ENCODE assay signal across 8 cellular contexts in genomic region chr3:51434746-51435323, GRCh38. TPM values are rescaled to one million over a fixed set of nuclear protein-coding genes. Genes with fewer than 3 reads are reported as not detected.
DNase-seq lines count a peak whose midpoint lies in the region; ATAC-seq and TF ChIP-seq lines count a peak whose summit lies in the region.

No MANE protein-coding gene starts in this region.

- H3K4me3 Mint-ChIP-seq in activated CD4-positive, alpha-beta T cell treated with anti-CD3 and anti-CD28 coated beads, Interleukin-2, amount 10 ng/mL, durations not matched to agents 7 days and 5 days = no peak overlapping the region
- no peak overlapping the region for H3K4me3 Mint-ChIP-seq in natural killer cell treated with Interleukin-12 subunit alpha and Interleukin-12 subunit beta and Interleukin-15 and Interleukin-18, amount 100 ng/mL, for 72 hours
- H3K4me3 Mint-ChIP-seq in type B pancreatic cell = no peak overlapping the region

- no peak for TF ChIP-seq POLR2A in erythroblast (IDR thresholded peaks at IDR 0.05; ENCODE audit: low read length)

- no peaks in the 10 kb centered on the region for H3K27me3 Mint-ChIP-seq in activated CD4-positive, alpha-beta T cell treated with anti-CD3 and anti-CD28 coated beads, Interleukin-2, amount 10 ng/mL, durations not matched to agents 7 days and 5 days
- no peaks in the 10 kb centered on the region for H3K27me3 Mint-ChIP-seq in natural killer cell treated with Interleukin-12 subunit alpha and Interleukin-12 subunit beta and Interleukin-15 and Interleukin-18, amount 100 ng/mL, for 72 hours
- H3K27me3 Mint-ChIP-seq in type B pancreatic cell = no peaks in the 10 kb centered on the region

- CTCF ChIA-PET in AG04449 (lab: Yijun Ruan, JAX) = interaction anchor here (0.7 to 2.8 kb wide), 19 partner anchors 9 to 820 kb away, joined by 3 to 16 read pairs (median 3); partner anchors contain the start of gene DCAF1
- CTCF ChIA-PET in activated CD4-positive, alpha-beta T cell treated with anti-CD3 and anti-CD28 coated beads, Interleukin-2, amount 10 ng/mL, durations not matched to agents 7 days and 5 days (lab: Charles Lee) = interaction anchor here (0.7 to 1.6 kb wide), 10 partner anchors 9 to 235 kb away, joined by 3 to 8 read pairs (median 4); no protein-coding TSS in a partner anchor

- H3K9me3 Mint-ChIP-seq in activated CD4-positive, alpha-beta T cell treated with anti-CD3 and anti-CD28 coated beads, Interleukin-2, amount 10 ng/mL, durations not matched to agents 7 days and 5 days = no peaks in the 10 kb centered on the region
- no peaks in the 10 kb centered on the region for H3K9me3 Mint-ChIP-seq in natural killer cell treated with Interleukin-12 subunit alpha and Interleukin-12 subunit beta and Interleukin-15 and Interleukin-18, amount 100 ng/mL, for 72 hours
- no peaks in the 10 kb centered on the region for H3K9me3 Mint-ChIP-seq in type B pancreatic cell

- H3K36me3 Mint-ChIP-seq in activated CD4-positive, alpha-beta T cell treated with anti-CD3 and anti-CD28 coated beads, Interleukin-2, amount 10 ng/mL, durations not matched to agents 7 days and 5 days (ENCODE audit: low read depth) = peaks cover 25% of the 10 kb centered on the region
- H3K36me3 Mint-ChIP-seq in natural killer cell treated with Interleukin-12 subunit alpha and Interleukin-12 subunit beta and Interleukin-15 and Interleukin-18, amount 100 ng/mL, for 72 hours = peaks cover 4% of the 10 kb centered on the region
- peaks cover 7% of the 10 kb centered on the region for H3K36me3 Mint-ChIP-seq in type B pancreatic cell

- no peak overlapping the region for H3K4me3 ChIP-seq in AG04449 (ENCODE audit: low read depth, low read length)

- H3K4me1 Mint-ChIP-seq in activated CD4-positive, alpha-beta T cell treated with anti-CD3 and anti-CD28 coated beads, Interleukin-2, amount 10 ng/mL, durations not matched to agents 7 days and 5 days = peaks cover 3% of the 10 kb centered on the region
- H3K4me1 Mint-ChIP-seq in natural killer cell treated with Interleukin-12 subunit alpha and Interleukin-12 subunit beta and Interleukin-15 and Interleukin-18, amount 100 ng/mL, for 72 hours (ENCODE audit: low read depth in 2 of 2) = peaks cover 6 to 7% of the 10 kb centered on the region in 2 donors
- no peaks in the 10 kb centered on the region for H3K4me1 Mint-ChIP-seq in type B pancreatic cell (ENCODE audit: unreplicated experiment)

- DNase-seq in AG04449 (ENCODE audit: low read depth, low spot score) = no peak
- peak; percentile 25 for DNase-seq in NCI-H1694 (lab: John Stamatoyannopoulos, UW)
- DNase-seq in activated CD4-positive, alpha-beta T cell treated with anti-CD3 and anti-CD28 coated beads, Interleukin-2, amount 10 ng/mL, durations not matched to agents 7 days and 5 days = peak; percentile 61
- DNase-seq in erythroblast (lab: John Stamatoyannopoulos, UW) = peak; percentile 65 to 79
- no peak for DNase-seq in natural killer cell treated with Interleukin-12 subunit alpha and Interleukin-12 subunit beta and Interleukin-15 and Interleukin-18, amount 100 ng/mL, for 72 hours (ENCODE audit: low spot score)
- DNase-seq in type B pancreatic cell (ENCODE audit: extremely low spot score, unreplicated experiment) = no peak

- peak overlapping the region; percentile 14 for H3K27ac Mint-ChIP-seq in activated CD4-positive, alpha-beta T cell treated with anti-CD3 and anti-CD28 coated beads, Interleukin-2, amount 10 ng/mL, durations not matched to agents 7 days and 5 days
- H3K27ac Mint-ChIP-seq in natural killer cell treated with Interleukin-12 subunit alpha and Interleukin-12 subunit beta and Interleukin-15 and Interleukin-18, amount 100 ng/mL, for 72 hours = peak overlapping the region in 1 of 2 donors; percentile 8
- H3K27ac Mint-ChIP-seq in type B pancreatic cell = no peak overlapping the region

- POLR2A ChIA-PET in AG04449 (lab: Yijun Ruan, JAX) = no interaction called here
- POLR2A ChIA-PET in activated CD4-positive, alpha-beta T cell treated with anti-CD3 and anti-CD28 coated beads, Interleukin-2, amount 10 ng/mL, durations not matched to agents 7 days and 5 days (lab: Charles Lee) = interaction anchor here (0.5 to 0.6 kb wide), 2 partner anchors 103 to 834 kb away, joined by 3 read pairs; no protein-coding TSS in a partner anchor

- TF ChIP-seq CTCF in AG04449 (IDR thresholded peaks at IDR 0.05; ENCODE audit: insufficient read depth, low read length, missing control alignments) (peak; percentile 66), GM12874 (IDR thresholded peaks at IDR 0.05; ENCODE audit: insufficient read depth, low read depth, low read length) (peak; percentile 79), type B pancreatic cell (conservative IDR thresholded peaks at IDR 0.05) (peak; percentile 75)

- ATAC-seq in natural killer cell treated with Interleukin-12 subunit alpha and Interleukin-12 subunit beta and Interleukin-15 and Interleukin-18, amount 100 ng/mL, for 72 hours = peak; percentile 59 to 71
- no peak for ATAC-seq in HG03469 (IDR thresholded peaks at IDR 0.05; ENCODE audit: unreplicated experiment)

RNA-seq across cellular contexts. Expression of gene RBM15B, which starts 43.8 kb away (rescaled TPM):
- total RNA-seq in activated CD4-positive, alpha-beta T cell treated with anti-CD3 and anti-CD28 coated beads, Interleukin-2, amount 10 ng/mL, durations not matched to agents 7 days and 5 days = 10 to 100 TPM; 29.0 to 29.8 TPM
- 10 to 100 TPM; 25.7 to 36.0 TPM for total RNA-seq in natural killer cell treated with Interleukin-12 subunit alpha and Interleukin-12 subunit beta and Interleukin-15 and Interleukin-18, amount 100 ng/mL, for 72 hours
- 54.3 and 66.4 TPM in 2 replicates for total RNA-seq in type B pancreatic cell (ENCODE audit: low replicate concordance)

RNA-seq across cellular contexts. Expression of gene MANF, which starts 49.7 kb away (rescaled TPM):
- total RNA-seq in activated CD4-positive, alpha-beta T cell treated with anti-CD3 and anti-CD28 coated beads, Interleukin-2, amount 10 ng/mL, durations not matched to agents 7 days and 5 days = 100 to 1,000 TPM; 107 to 131 TPM
- total RNA-seq in natural killer cell treated with Interleukin-12 subunit alpha and Interleukin-12 subunit beta and Interleukin-15 and Interleukin-18, amount 100 ng/mL, for 72 hours = 100 to 1,000 TPM; 198 to 250 TPM
- 139 and 187 TPM in 2 replicates for total RNA-seq in type B pancreatic cell (ENCODE audit: low replicate concordance)

Comparison
In these comparisons a context has a peak if more than half of its experiments do, and no peak if none do; other contexts are left out.
1. DNase-seq: peak in NCI-H1694 (single experiment), activated CD4-positive, alpha-beta T cell treated with anti-CD3 and anti-CD28 coated beads, Interleukin-2, amount 10 ng/mL, durations not matched to agents 7 days and 5 days (single experiment) and erythroblast (2 of 2); none in AG04449 (single experiment), natural killer cell treated with Interleukin-12 subunit alpha and Interleukin-12 subunit beta and Interleukin-15 and Interleukin-18, amount 100 ng/mL, for 72 hours (single experiment) and type B pancreatic cell (single experiment).
2. Peak in every context shown above with its lines, with median percentiles within 50 percentile points of each other: CTCF ChIP-seq.